In the genomic region with DNA sequence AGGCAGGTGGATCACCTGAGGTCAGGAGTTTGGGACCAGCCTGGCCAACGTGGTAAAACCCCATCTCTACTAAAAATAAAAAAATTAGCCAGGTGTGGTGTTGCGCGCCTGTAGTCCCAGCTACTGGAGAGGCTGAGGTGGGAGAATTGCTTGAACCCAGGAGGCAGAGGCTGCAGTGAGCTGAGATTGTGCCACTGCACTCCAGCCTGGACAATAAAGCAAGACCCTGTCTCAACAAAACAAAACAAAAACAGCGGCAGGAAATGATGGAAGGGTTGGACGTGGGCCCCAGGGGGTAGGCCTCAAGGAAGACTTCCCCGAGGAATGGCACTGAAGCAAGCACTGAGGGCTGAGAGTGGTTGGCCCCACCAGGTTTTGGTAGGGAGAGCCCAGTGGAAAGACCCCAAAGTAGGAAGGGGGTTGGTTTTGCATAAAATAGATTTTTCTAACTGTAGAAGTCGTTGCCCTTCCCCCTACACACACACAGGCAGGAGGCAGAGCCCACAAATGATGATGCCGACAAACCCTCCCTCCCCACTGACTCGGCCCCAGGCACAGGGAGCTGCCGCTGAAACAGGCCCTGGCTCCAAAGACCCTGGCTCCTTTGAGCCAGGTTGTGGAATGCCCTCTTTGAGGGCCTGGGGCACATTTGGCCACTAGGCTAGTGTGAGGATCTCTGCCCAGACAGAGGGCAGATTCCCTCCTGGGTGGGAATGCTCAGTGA, we compare ENCODE assay signal across 21 cellular contexts.
A peak's percentile ranks its signal among the peaks of the same experiment; 100 is the strongest.
DNase-seq lines count a peak whose midpoint lies in the region; ATAC-seq and TF ChIP-seq lines count a peak whose summit lies in the region.
"Had no signal": no experiment of that assay in that cellular context is flagged by ENCODE, and none has a peak within 500 bp of the region (broad histone marks: within the 10 kb centered on the region; RNA-seq: fewer than 3 reads in every experiment).

No MANE protein-coding gene starts in this region.

- no peak for TF ChIP-seq RAD21 in SK-N-SH (IDR thresholded peaks at IDR 0.05; ENCODE audit: low read length)

- CTCF ChIA-PET in SK-N-SH (lab: Yijun Ruan, JAX) (no interaction called here), OCI-LY7 (lab: Charles Lee; ENCODE audit: unreplicated experiment) (interaction anchor here (1.0 kb wide), 1 partner anchor 12 kb away, joined by 4 read pairs; no protein-coding TSS in a partner anchor)
- CTCF ChIA-PET in activated CD4-positive, alpha-beta T cell treated with anti-CD3 and anti-CD28 coated beads, Interleukin-2, amount 10 ng/mL, durations not matched to agents 7 days and 5 days (lab: Charles Lee) = interaction anchor here (0.7 to 1.2 kb wide), 3 partner anchors 8 to 106 kb away, joined by 3 read pairs; no protein-coding TSS in a partner anchor

- H3K9me3 ChIP-seq in SK-N-SH (no peaks in the 10 kb centered on the region), OCI-LY7 (ENCODE audit: low read length) (no peaks in the 10 kb centered on the region), endodermal cell (ENCODE audit: control insufficient read depth, low read length) (no peaks in the 10 kb centered on the region), lower lobe of right lung (no peaks in the 10 kb centered on the region)
- H3K9me3 ChIP-seq: Caco-2, MG63, SJCRH30 had no signal

- H3K27ac Mint-ChIP-seq in endodermal cell = peak overlapping the region; percentile 66
- H3K27ac Mint-ChIP-seq in activated CD4-positive, alpha-beta T cell treated with anti-CD3 and anti-CD28 coated beads, Interleukin-2, amount 10 ng/mL, durations not matched to agents 7 days and 5 days = no peak overlapping the region

- H3K4me1 Mint-ChIP-seq in endodermal cell = peaks cover 13% of the 10 kb centered on the region
- peaks cover 58% of the 10 kb centered on the region for H3K4me1 Mint-ChIP-seq in activated CD4-positive, alpha-beta T cell treated with anti-CD3 and anti-CD28 coated beads, Interleukin-2, amount 10 ng/mL, durations not matched to agents 7 days and 5 days

- intact Hi-C loops in OCI-LY7 (cut with micrococcal nuclease; ENCODE audit: unreplicated experiment) = loop anchor here (5.0 kb wide), 4 partner anchors 168 to 772 kb away; a partner anchor contains a TSS
- intact Hi-C loops in lower lobe of right lung (cut with DNase I) = no loop called here

- POLR2A ChIA-PET in SK-N-SH (lab: Yijun Ruan, JAX) (no interaction called here), OCI-LY7 (lab: Charles Lee) (interaction anchor here (1.3 to 9.3 kb wide), 6 partner anchors 8 to 118 kb away, joined by 3 to 163 read pairs (median 6); no protein-coding TSS in a partner anchor)
- POLR2A ChIA-PET in activated CD4-positive, alpha-beta T cell treated with anti-CD3 and anti-CD28 coated beads, Interleukin-2, amount 10 ng/mL, durations not matched to agents 7 days and 5 days (lab: Charles Lee) = no interaction called here

- 87% methylated on average over 7 of the region's 10 CpGs for WGBS in SK-N-SH (ENCODE audit: low lambda C conversion rate)
- WGBS in endodermal cell (ENCODE audit: insufficient coverage in 1 of 2, insufficient read length in 1 of 2), 2 experiments = 86 to 96% methylated on average over 5 to 10 of the region's 10 CpGs

- H3K27ac ChIP-seq in SK-N-SH (ENCODE audit: low read depth in 2 of 2, low read length in 1 of 2) (no peak overlapping the region), OCI-LY7 (ENCODE audit: low read depth, low read length, poor library complexity, severe bottlenecking) (peak overlapping the region; percentile 95), endodermal cell (ENCODE audit: low read depth, low read length) (no peak overlapping the region), lower lobe of right lung (no peak overlapping the region)
- H3K27ac ChIP-seq: 22Rv1, GM23248, HL-60 had no signal

- H3K79me2 ChIP-seq in SK-N-SH (ENCODE audit: insufficient read depth) = no peaks in the 10 kb centered on the region
- no peaks in the 10 kb centered on the region; the same call in 1 of the 2 replicates for H3K79me2 ChIP-seq in OCI-LY7 (ENCODE audit: insufficient read depth, low read depth, low read length)

- BruUV-seq in OCI-LY7 (replicated peaks; lab: Mats Ljungman, UMichigan) = no TSS peak

- H3K36me3 ChIP-seq in SK-N-SH (replicated peaks in 1 of 2; ENCODE audit: control insufficient read depth in 1 of 2, insufficient read depth in 2 of 2, low read length in 1 of 2) = no peaks in the 10 kb centered on the region
- peaks cover 39% of the 10 kb centered on the region for H3K36me3 ChIP-seq in OCI-LY7 (ENCODE audit: insufficient read depth, low read length)
- H3K36me3 ChIP-seq in endodermal cell (ENCODE audit: control insufficient read depth, insufficient read depth, low read length) = peaks cover 5% of the 10 kb centered on the region
- peaks cover 7% of the 10 kb centered on the region for H3K36me3 ChIP-seq in lower lobe of right lung
- H3K36me3 ChIP-seq: SJCRH30 had no signal

- no peak for ATAC-seq in SK-N-SH treated with all-trans-retinoic acid at 6 μM for 48 hours
- ATAC-seq in lower lobe of right lung = no peak

- H2AFZ ChIP-seq in SK-N-SH (ENCODE audit: low read depth) (no peak overlapping the region), OCI-LY7 (ENCODE audit: low read length) (no peak overlapping the region)
- H2AFZ ChIP-seq: GM23248 had no signal

- H3K4me3 ChIP-seq in SK-N-SH (ENCODE audit: low read depth in 2 of 2, low read length in 1 of 2) = no peak overlapping the region
- H3K4me3 ChIP-seq in OCI-LY7 (ENCODE audit: low read depth, low read length, poor library complexity, severe bottlenecking) = peak overlapping the region; percentile 20
- no peak overlapping the region for H3K4me3 ChIP-seq in endodermal cell (ENCODE audit: low read length)
- H3K4me3 ChIP-seq in lower lobe of right lung = no peak overlapping the region
- H3K4me3 ChIP-seq: GM23248, MG63, SJCRH30 had no signal

- no peaks in the 10 kb centered on the region for H3F3A ChIP-seq in SK-N-SH (replicated peaks; ENCODE audit: insufficient read depth)

- H3K4me1 ChIP-seq in SK-N-SH (ENCODE audit: control insufficient read depth in 1 of 2, insufficient read depth in 2 of 2, low read depth in 1 of 2, low read length in 1 of 2) (peaks cover 0 to 22% of the 10 kb centered on the region in 2 experiments; a peak in 1 of 4 replicates), OCI-LY7 (ENCODE audit: insufficient read depth, low read length, poor library complexity, severe bottlenecking) (peaks cover 91% of the 10 kb centered on the region), endodermal cell (ENCODE audit: control insufficient read depth, insufficient read depth, low read length) (no peaks in the 10 kb centered on the region), lower lobe of right lung (peaks cover 25% of the 10 kb centered on the region)

- DNase-seq in SK-N-SH = peak; percentile 49
- DNase-seq in OCI-LY7 (ENCODE audit: low spot score) = peak; percentile 67
- DNase-seq in endodermal cell = no peak
- DNase-seq in glomerular visceral epithelial cell (ENCODE audit: extremely low spot score) = no peak
- no peak for DNase-seq in NCI-H2196 treated with DMSO at 0.1 percent for 48 hours (lab: John Stamatoyannopoulos, UW; ENCODE audit: unreplicated experiment)
- DNase-seq in activated CD4-positive, alpha-beta T cell treated with anti-CD3 and anti-CD28 coated beads, Interleukin-2, amount 10 ng/mL, durations not matched to agents 7 days and 5 days = no peak
- no peak for DNase-seq in lower lobe of right lung
- DNase-seq: Caco-2, GM23248, KG1, MG63, NCI-H187 treated with DMSO at 0.1 percent for 48 hours, NCI-H2171 treated with DMSO at 0.1 percent for 48 hours, NCI-H510A, OCI-M1, RPMI8226, SJCRH30 had no signal

- peaks cover 46% of the 10 kb centered on the region for H3K36me3 Mint-ChIP-seq in endodermal cell (ENCODE audit: low read depth)
- peaks cover 4% of the 10 kb centered on the region for H3K36me3 Mint-ChIP-seq in activated CD4-positive, alpha-beta T cell treated with anti-CD3 and anti-CD28 coated beads, Interleukin-2, amount 10 ng/mL, durations not matched to agents 7 days and 5 days (ENCODE audit: low read depth)
- H3K36me3 Mint-ChIP-seq: CD14-positive monocyte had no signal

- H3K4me2 ChIP-seq in SK-N-SH = no peak overlapping the region
- peak overlapping the region; percentile 64 for H3K4me2 ChIP-seq in OCI-LY7 (ENCODE audit: low read length)

- no peaks in the 10 kb centered on the region for H3K27me3 Mint-ChIP-seq in endodermal cell (ENCODE audit: insufficient read depth)
- no peaks in the 10 kb centered on the region for H3K27me3 Mint-ChIP-seq in activated CD4-positive, alpha-beta T cell treated with anti-CD3 and anti-CD28 coated beads, Interleukin-2, amount 10 ng/mL, durations not matched to agents 7 days and 5 days

- TF ChIP-seq EP300 in SK-N-SH (IDR thresholded peaks at IDR 0.05; ENCODE audit: borderline replicate concordance in 1 of 2, low read depth in 1 of 2, low read length in 1 of 2) = no peak

- no peak overlapping the region for H3K4me3 Mint-ChIP-seq in endodermal cell
- H3K4me3 Mint-ChIP-seq in activated CD4-positive, alpha-beta T cell treated with anti-CD3 and anti-CD28 coated beads, Interleukin-2, amount 10 ng/mL, durations not matched to agents 7 days and 5 days = no peak overlapping the region
- H3K4me3 Mint-ChIP-seq: CD14-positive monocyte had no signal

- no peak overlapping the region for H3K9ac ChIP-seq in SK-N-SH
- H3K9ac ChIP-seq in endodermal cell (ENCODE audit: extremely low read depth, low read length, poor library complexity, severe bottlenecking) = no peak overlapping the region
- H3K9ac ChIP-seq: GM23248 had no signal

- TF ChIP-seq CTCF in SK-N-SH (IDR thresholded peaks at IDR 0.05) (no peak), OCI-LY7 (conservative IDR thresholded peaks at IDR 0.05; ENCODE audit: low read length) (no peak), endodermal cell (conservative IDR thresholded peaks at IDR 0.05) (no peak), lower lobe of right lung (IDR thresholded peaks at IDR 0.05) (no peak)

- H4K20me1 ChIP-seq in SK-N-SH (ENCODE audit: insufficient read depth) (no peaks in the 10 kb centered on the region), OCI-LY7 (ENCODE audit: insufficient read depth, low read length) (no peaks in the 10 kb centered on the region)

- H3K27me3 ChIP-seq in SK-N-SH (ENCODE audit: insufficient read depth) = no peaks in the 10 kb centered on the region
- H3K27me3 ChIP-seq in endodermal cell (ENCODE audit: control insufficient read depth, insufficient read depth, low read length, poor library complexity, severe bottlenecking) = no peaks in the 10 kb centered on the region
- no peaks in the 10 kb centered on the region for H3K27me3 ChIP-seq in lower lobe of right lung (ENCODE audit: low read depth)
- H3K27me3 ChIP-seq: MG63, SJCRH30 had no signal

- H3K9me3 Mint-ChIP-seq in endodermal cell = no peaks in the 10 kb centered on the region
- peaks cover 2% of the 10 kb centered on the region for H3K9me3 Mint-ChIP-seq in activated CD4-positive, alpha-beta T cell treated with anti-CD3 and anti-CD28 coated beads, Interleukin-2, amount 10 ng/mL, durations not matched to agents 7 days and 5 days

- no peaks in the 10 kb centered on the region for H3K9me2 ChIP-seq in SK-N-SH
- H3K9me2 ChIP-seq in OCI-LY7 (ENCODE audit: insufficient read depth, low read length) = no peaks in the 10 kb centered on the region

TF ChIP-seq in SK-N-SH, 30 proteins besides CTCF, POLR2A, EP300 and RAD21 (continues in another document):
- TF ChIP-seq RFX5 (IDR thresholded peaks at IDR 0.05; ENCODE audit: low read length) (no peak), RCOR1 (IDR thresholded peaks at IDR 0.05; ENCODE audit: low read length) (no peak)

TF ChIP-seq in SK-N-SH treated with all-trans-retinoic acid at 6 μM for 48 hours, 23 proteins besides CTCF, POLR2A, EP300 and RAD21 (continues in another document):
- TF ChIP-seq ZC3H10 (CRISPR knock-in tag; IDR thresholded peaks at IDR 0.05) (no peak), CSDC2 (CRISPR knock-in tag; IDR thresholded peaks at IDR 0.05) (no peak)

Comparison
In these comparisons a context has a peak if more than half of its experiments do, and no peak if none do; other contexts are left out.
1. DNase-seq: peak in SK-N-SH (single experiment) and OCI-LY7 (single experiment); none in endodermal cell (single experiment), glomerular visceral epithelial cell (single experiment), NCI-H2196 treated with DMSO at 0.1 percent for 48 hours (single experiment), activated CD4-positive, alpha-beta T cell treated with anti-CD3 and anti-CD28 coated beads, Interleukin-2, amount 10 ng/mL, durations not matched to agents 7 days and 5 days (single experiment) and lower lobe of right lung (single experiment).